ENCODE assay signal across 10 cellular contexts in the genomic region with DNA sequence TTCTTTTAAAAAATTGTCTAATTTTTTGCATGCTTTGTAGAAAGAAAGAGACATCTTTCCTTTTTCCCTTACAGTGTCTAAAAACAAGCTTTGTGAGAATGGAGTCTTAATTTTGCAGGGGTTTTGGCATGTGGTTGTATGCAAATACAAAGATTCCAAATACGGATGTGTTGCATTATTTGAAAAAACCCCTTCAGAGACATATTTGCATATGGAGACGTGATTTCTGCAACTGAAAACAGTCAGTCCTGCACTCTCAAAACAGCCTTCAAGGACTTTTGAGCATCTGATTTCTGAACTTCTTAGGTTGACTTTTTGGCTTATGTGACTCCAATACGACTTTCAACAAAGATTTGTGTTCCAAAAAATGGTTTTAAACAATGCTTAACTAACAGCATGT. TPM values are rescaled to one million over a fixed set of nuclear protein-coding genes. Genes with fewer than 3 reads are reported as not detected.
A peak's percentile ranks its signal among the peaks of the same experiment; 100 is the strongest.
DNase-seq lines count a peak whose midpoint lies in the region; ATAC-seq and TF ChIP-seq lines count a peak whose summit lies in the region.
"Had no signal": no experiment of that assay in that cellular context is flagged by ENCODE, and none has a peak within 500 bp of the region (broad histone marks: within the 10 kb centered on the region; RNA-seq: fewer than 3 reads in every experiment).

No MANE protein-coding gene starts in this region.

- H3K9me3 ChIP-seq in spleen (peaks cover 0 to 8% (median 6%) of the 10 kb centered on the region in 8 donors), MG63 (0 out of 2 replicates have a peak, but pooled peaks cover 2% of the 10 kb centered on the region), PC-3 (ENCODE audit: low read length) (no peaks in the 10 kb centered on the region), WERI-Rb-1 (ENCODE audit: severe bottlenecking) (no peaks in the 10 kb centered on the region)

- no peak overlapping the region for H2AFZ ChIP-seq in PC-3 (ENCODE audit: low read length)

- H3K4me1 Mint-ChIP-seq in activated CD4-positive, alpha-beta T cell treated with anti-CD3 and anti-CD28 coated beads for 36 hours: peaks cover 14% of the 10 kb centered on the region
- peaks cover 20% of the 10 kb centered on the region for H3K4me1 Mint-ChIP-seq in HFFc6 (ENCODE audit: low read depth)

- POLR2A ChIA-PET in activated CD4-positive, alpha-beta T cell treated with anti-CD3 and anti-CD28 coated beads for 36 hours (lab: Charles Lee): no interaction called here
- POLR2A ChIA-PET in PC-3 (lab: Charles Lee; ENCODE audit: unreplicated experiment): no interaction called here

- H3K79me2 ChIP-seq in PC-3 (ENCODE audit: low read length): no peaks in the 10 kb centered on the region

- H3K27me3 Mint-ChIP-seq in activated CD4-positive, alpha-beta T cell treated with anti-CD3 and anti-CD28 coated beads for 36 hours: peaks cover 18% of the 10 kb centered on the region
- H3K27me3 Mint-ChIP-seq in HFFc6 (ENCODE audit: insufficient read depth): peaks cover 10% of the 10 kb centered on the region

- DNase-seq in activated CD4-positive, alpha-beta T cell treated with anti-CD3 and anti-CD28 coated beads for 36 hours: no peak
- no peak for DNase-seq in activated CD4-positive, alpha-beta T cell treated with anti-CD3 and anti-CD28 coated beads for 48 hours
- DNase-seq in HFFc6: no peak
- no peak for DNase-seq in spleen
- DNase-seq in MG63: no peak
- no peak for DNase-seq in PC-3
- no peak for DNase-seq in WERI-Rb-1
- DNase-seq: H9 had no signal

- no peaks in the 10 kb centered on the region for H3K9me2 ChIP-seq in PC-3 (replicated peaks; ENCODE audit: low read length)

- TF ChIP-seq POLR2A in spleen (IDR thresholded peaks at IDR 0.05): no peak

- H4K20me1 ChIP-seq in PC-3 (ENCODE audit: low read length): no peaks in the 10 kb centered on the region

- peak overlapping the region; percentile 69 for H3K27ac Mint-ChIP-seq in activated CD4-positive, alpha-beta T cell treated with anti-CD3 and anti-CD28 coated beads for 36 hours
- H3K27ac Mint-ChIP-seq in HFFc6: peak overlapping the region; percentile 52; the same call in 1 of the 2 replicates
- H3K27ac Mint-ChIP-seq: H9 had no signal

- peaks cover 0 to 39% (median 0%) of the 10 kb centered on the region in 6 donors for H3K36me3 ChIP-seq in spleen
- H3K36me3 ChIP-seq in MG63: no peaks in the 10 kb centered on the region
- H3K36me3 ChIP-seq in PC-3 (ENCODE audit: low read depth, low read length): no peaks in the 10 kb centered on the region
- no peaks in the 10 kb centered on the region for H3K36me3 ChIP-seq in WERI-Rb-1

- no peak overlapping the region for H3K4me3 Mint-ChIP-seq in activated CD4-positive, alpha-beta T cell treated with anti-CD3 and anti-CD28 coated beads for 36 hours
- peak overlapping the region; percentile 68 for H3K4me3 Mint-ChIP-seq in HFFc6
- H3K4me3 Mint-ChIP-seq: H9 had no signal

- peaks cover 19 to 78% (median 58%) of the 10 kb centered on the region in 6 donors for H3K4me1 ChIP-seq in spleen
- no peaks in the 10 kb centered on the region for H3K4me1 ChIP-seq in PC-3 (ENCODE audit: insufficient read depth, low read length)
- H3K4me1 ChIP-seq: A549 had no signal

- no peak overlapping the region for H3K9ac ChIP-seq in PC-3 (ENCODE audit: low read length)

- H3K9me3 Mint-ChIP-seq in activated CD4-positive, alpha-beta T cell treated with anti-CD3 and anti-CD28 coated beads for 36 hours (ENCODE audit: low read depth): peaks cover 7% of the 10 kb centered on the region
- peaks cover 5% of the 10 kb centered on the region; the same call in 1 of the 2 replicates for H3K9me3 Mint-ChIP-seq in HFFc6

- H3K27me3 ChIP-seq in spleen (replicated peaks in 1 of 7) (no peaks in the 10 kb centered on the region), MG63 (no peaks in the 10 kb centered on the region), PC-3 (ENCODE audit: low read length) (peaks cover 27% of the 10 kb centered on the region), WERI-Rb-1 (ENCODE audit: insufficient read depth, low read depth, severe bottlenecking) (no peaks in the 10 kb centered on the region)

- no peaks in the 10 kb centered on the region for H3K36me3 Mint-ChIP-seq in activated CD4-positive, alpha-beta T cell treated with anti-CD3 and anti-CD28 coated beads for 36 hours (ENCODE audit: low read depth)
- peaks cover 9% of the 10 kb centered on the region; the same call in 1 of the 2 replicates for H3K36me3 Mint-ChIP-seq in HFFc6 (ENCODE audit: low read depth)

- no TSS peak for BruUV-seq in PC-3 (replicated peaks; lab: Mats Ljungman, UMichigan)

- ATAC-seq in activated CD4-positive, alpha-beta T cell treated with anti-CD3 and anti-CD28 coated beads for 36 hours: peak; percentile 94
- ATAC-seq in HG03571 (IDR thresholded peaks at IDR 0.05; ENCODE audit: unreplicated experiment) (peak; percentile 87), PC-3 (no peak)
- ATAC-seq: A549 had no signal

- H3K4me3 ChIP-seq in spleen: no peak overlapping the region
- H3K4me3 ChIP-seq in MG63: no peak overlapping the region
- H3K4me3 ChIP-seq in PC-3 (ENCODE audit: low read length): no peak overlapping the region
- H3K4me3 ChIP-seq in WERI-Rb-1 (ENCODE audit: low read depth, low read length): no peak overlapping the region
- H3K4me3 ChIP-seq: A549 had no signal

- H3F3A ChIP-seq in PC-3 (ENCODE audit: low read length, unreplicated experiment): no peaks in the 10 kb centered on the region

- CTCF ChIA-PET in activated CD4-positive, alpha-beta T cell treated with anti-CD3 and anti-CD28 coated beads for 36 hours (lab: Charles Lee): no interaction called here
- CTCF ChIA-PET in PC-3 (lab: Charles Lee): no interaction called here

- H3K27ac ChIP-seq in spleen: peak overlapping the region in 7 of 8 donors; percentile 20 to 99 (median 70)
- no peak overlapping the region for H3K27ac ChIP-seq in PC-3 (ENCODE audit: low read length)
- H3K27ac ChIP-seq in WERI-Rb-1: no peak overlapping the region
- H3K27ac ChIP-seq: A549 had no signal

- TF ChIP-seq CTCF in HFFc6 (IDR thresholded peaks at IDR 0.05) (no peak), spleen (IDR thresholded peaks at IDR 0.05 in 8 of 11, conservative IDR thresholded peaks at IDR 0.05 in 3 of 11) (no peak), PC-3 (conservative IDR thresholded peaks at IDR 0.05; ENCODE audit: low read depth, low read length) (no peak), WERI-Rb-1 (IDR thresholded peaks at IDR 0.05; ENCODE audit: low read depth, low read length) (no peak)

- intact Hi-C loops in activated CD4-positive, alpha-beta T cell treated with anti-CD3 and anti-CD28 coated beads for 36 hours (cut with DNase I, micrococcal nuclease): no loop called here
- intact Hi-C loops in spleen (cut with DNase I; ENCODE audit: low total_unique reads): no loop called here
- intact Hi-C loops in PC-3 (cut with micrococcal nuclease): no loop called here

- H3K4me2 ChIP-seq in PC-3 (ENCODE audit: low read length): no peak overlapping the region
- H3K4me2 ChIP-seq: A549 had no signal

- WGBS in spleen, 5 donors: 25 to 34% (median 28%) methylated on average over 3 of the region's 3 CpGs

RNA-seq across cellular contexts. Expression of gene IRAK3, which starts 7.8 kb away (rescaled TPM):
- total RNA-seq in activated CD4-positive, alpha-beta T cell treated with anti-CD3 and anti-CD28 coated beads for 36 hours: 1 to 10 TPM in 1 of 2 experiments, under 1 TPM in 1; 0.82 to 1.1 TPM
- total RNA-seq in HFFc6 (2021; fragmentation: NEBNext Ultra II Directional; extraction: Animal tissue kit (Norgen Biotek cat#: 25700)): 1 to 10 TPM in 5 of 6 experiments, under 1 TPM in 1; 0.83 to 4.7 (median 3.6) TPM
- total RNA-seq in spleen (100 to 1,000 TPM in 2 of 7 donors, 10 to 100 TPM in 5; 39.0 to 157 (median 79.6) TPM), PC-3 (2014; rRNA removed) (not detected in 2 replicates)
- 1 to 10 TPM; 4.4 to 9.4 (median 5.7) TPM for polyA plus RNA-seq in spleen
- 2.3 and 4.6 TPM in 2 replicates for total RNA-seq in MG63 (2014; rRNA removed; shearing (Covaris generic); ENCODE audit: low replicate concordance)

RNA-seq across cellular contexts. Expression of gene TMBIM4, which starts 27.0 kb away (rescaled TPM):
- 10 to 100 TPM; 41.4 to 44.6 TPM for total RNA-seq in activated CD4-positive, alpha-beta T cell treated with anti-CD3 and anti-CD28 coated beads for 36 hours
- total RNA-seq in HFFc6 (2021; fragmentation: NEBNext Ultra II Directional; extraction: Animal tissue kit (Norgen Biotek cat#: 25700)): 100 to 1,000 TPM in 3 of 6 experiments, 10 to 100 TPM in 3; 92.3 to 112 (median 104) TPM
- total RNA-seq in spleen (100 to 1,000 TPM; 114 to 257 (median 134) TPM), PC-3 (2014; rRNA removed) (36.3 and 63.2 TPM in 2 replicates)
- 100 to 1,000 TPM in 2 of 3 donors, 10 to 100 TPM in 1; 93.4 to 132 (median 125) TPM for polyA plus RNA-seq in spleen
- total RNA-seq in MG63 (2014; rRNA removed; shearing (Covaris generic); ENCODE audit: low replicate concordance): 16.4 and 23.3 TPM in 2 replicates

Comparison
In these comparisons a context has a peak if more than half of its experiments do, and no peak if none do; other contexts are left out.
1. H3K27ac ChIP-seq: peak in spleen (7 of 8); none in PC-3 (single experiment) and WERI-Rb-1 (single experiment).